In genomic region chr5:66144074-66144798, GRCh38 we compare ENCODE assay signal across 1 cellular context.
TF ChIP-seq lines count a peak whose summit lies in the region.

Gene SREK1, plus strand, starts transcription at chr5:66144300. Its CDS starts 77 bp downstream, at chr5:66144377.

TF ChIP-seq in K562, 482 proteins besides CTCF, POLR2A, EP300 and RAD21 (continued from another document and continues in another):
- TF ChIP-seq NRF1 (conservative IDR thresholded peaks at IDR 0.05 in 1 of 2, IDR thresholded peaks at IDR 0.05 in 1 of 2): peak; percentile 89 to 91
- TF ChIP-seq E2F6 (IDR thresholded peaks at IDR 0.05; ENCODE audit: borderline replicate concordance in 1 of 2, extremely low read depth in 1 of 2, insufficient read depth in 1 of 2, insufficient read length in 1 of 2, low read depth in 1 of 2, low read length in 1 of 2, poor library complexity in 1 of 2, severe bottlenecking in 1 of 2): peak; percentile 72 to 85
- 0 out of 2 replicates have a peak, but pooled peaks have one; percentile 22 for TF ChIP-seq KLF16 (IDR thresholded peaks at IDR 0.05)
- 0 out of 2 replicates have a peak, but pooled peaks have one; percentile 5 for TF ChIP-seq ETV1 (tag; conservative IDR thresholded peaks at IDR 0.05; ENCODE audit: low read depth)
- peak; percentile 100 for TF ChIP-seq RBFOX2 (IDR thresholded peaks at IDR 0.05; ENCODE audit: low read depth, low read length)
- TF ChIP-seq CGGBP1 (CRISPR knock-in tag; IDR thresholded peaks at IDR 0.05): no peak
- TF ChIP-seq USF1 (CRISPR knock-in tag; IDR thresholded peaks at IDR 0.05): peak; percentile 94
- peak; percentile 95 for TF ChIP-seq CEBPB (tag; IDR thresholded peaks at IDR 0.05)
- peak; percentile 76 for TF ChIP-seq TBP (optimal IDR thresholded peaks at IDR 0.05; ENCODE audit: low read depth, low read length)
- TF ChIP-seq GTF2F1 (IDR thresholded peaks at IDR 0.05; ENCODE audit: low read depth, low read length): peak; percentile 66
- TF ChIP-seq BCLAF1 (IDR thresholded peaks at IDR 0.05; ENCODE audit: borderline replicate concordance in 1 of 2, control insufficient read depth in 1 of 2, low read depth in 2 of 2, low read length in 1 of 2): 0 out of 4 replicates have a peak, but pooled peaks of 1 of the 2 experiments have one; percentile 55
- peak; percentile 81 for TF ChIP-seq TAF9B (IDR thresholded peaks at IDR 0.05; ENCODE audit: partially characterized antibody)
- TF ChIP-seq ZBTB7A (IDR thresholded peaks at IDR 0.05; ENCODE audit: borderline replicate concordance, control insufficient read depth, low read depth, low read length): no peak
- TF ChIP-seq UBTF (IDR thresholded peaks at IDR 0.05; ENCODE audit: borderline replicate concordance in 1 of 2, low read depth in 2 of 2, low read length in 2 of 2): peak in 1 of 2 experiments; percentile 95; a peak in 3 of 4 replicates
- TF ChIP-seq ZNF282 (CRISPR knock-in tag; IDR thresholded peaks at IDR 0.05): no peak
- TF ChIP-seq HNRNPUL1 (IDR thresholded peaks at IDR 0.05; ENCODE audit: low read length): no peak
- no peak for TF ChIP-seq ELK3 (CRISPR knock-in tag; IDR thresholded peaks at IDR 0.05)
- peak in 1 of 2 experiments; percentile 95; a peak in 2 of 4 replicates for TF ChIP-seq ZNF639 (CRISPR knock-in tag; conservative IDR thresholded peaks at IDR 0.05 in 1 of 2, IDR thresholded peaks at IDR 0.05 in 1 of 2)
- TF ChIP-seq SMC3 (conservative IDR thresholded peaks at IDR 0.05; ENCODE audit: insufficient read depth, low read depth, low read length): no peak
- TF ChIP-seq ARID3A (IDR thresholded peaks at IDR 0.05; ENCODE audit: borderline replicate concordance, low read depth, low read length): no peak; the same call in 1 of the 2 replicates
- TF ChIP-seq PTBP1 (IDR thresholded peaks at IDR 0.05; ENCODE audit: low read depth, low read length): no peak
- no peak for TF ChIP-seq ZNF707 (CRISPR knock-in tag; conservative IDR thresholded peaks at IDR 0.05)
- TF ChIP-seq MYBL2 (IDR thresholded peaks at IDR 0.05; ENCODE audit: low read depth): no peak; the same call in 1 of the 2 replicates
- TF ChIP-seq MYBL2 (CRISPR knock-in tag; IDR thresholded peaks at IDR 0.05; ENCODE audit: borderline replicate concordance): no peak
- peak; percentile 49; the same call in 1 of the 2 replicates for TF ChIP-seq PHF21A (IDR thresholded peaks at IDR 0.05; ENCODE audit: borderline replicate concordance, low read depth)
- TF ChIP-seq ZFP36 (IDR thresholded peaks at IDR 0.05; ENCODE audit: low read depth, low read length, partially characterized antibody): no peak
- TF ChIP-seq HBP1 (CRISPR knock-in tag; IDR thresholded peaks at IDR 0.05): no peak
- TF ChIP-seq BDP1 (IDR thresholded peaks at IDR 0.05; ENCODE audit: insufficient read depth, insufficient read length): no peak
- TF ChIP-seq WHSC1 (IDR thresholded peaks at IDR 0.05; ENCODE audit: low read length): no peak
- no peak for TF ChIP-seq ZNF174 (CRISPR knock-in tag; IDR thresholded peaks at IDR 0.05)
- TF ChIP-seq ZBTB9 (CRISPR knock-in tag; IDR thresholded peaks at IDR 0.05): peak; percentile 57; the same call in 1 of the 2 replicates
- peak in 1 of 2 experiments; percentile 61; a peak in 2 of 4 replicates for TF ChIP-seq MLLT1 (IDR thresholded peaks at IDR 0.05)
- TF ChIP-seq EWSR1 (IDR thresholded peaks at IDR 0.05; ENCODE audit: borderline replicate concordance, low read depth, partially characterized antibody): no peak
- no peak for TF ChIP-seq FOS (IDR thresholded peaks at IDR 0.05; ENCODE audit: extremely low read depth, insufficient read length)
- TF ChIP-seq ZBTB8A (IDR thresholded peaks at IDR 0.05; ENCODE audit: partially characterized antibody): no peak
- peak in 1 of 2 experiments; percentile 9; a peak in 1 of 4 replicates for TF ChIP-seq RCOR1 (IDR thresholded peaks at IDR 0.05; ENCODE audit: borderline replicate concordance in 1 of 2, low read depth in 2 of 2, low read length in 2 of 2)
- TF ChIP-seq CREB5 (CRISPR knock-in tag; IDR thresholded peaks at IDR 0.05): no peak
- no peak for TF ChIP-seq ZNF445 (CRISPR knock-in tag; IDR thresholded peaks at IDR 0.05; ENCODE audit: low read depth)
- TF ChIP-seq CXXC5 (CRISPR knock-in tag; IDR thresholded peaks at IDR 0.05): peak; percentile 96
- no peak for TF ChIP-seq SNRNP70 (optimal IDR thresholded peaks at IDR 0.05; ENCODE audit: low read depth, low read length)
- TF ChIP-seq ZNF77 (CRISPR knock-in tag; IDR thresholded peaks at IDR 0.05): no peak
- TF ChIP-seq CBX3 (IDR thresholded peaks at IDR 0.05; ENCODE audit: borderline replicate concordance in 1 of 2, low read length in 2 of 2): no peak
- no peak for TF ChIP-seq MYNN (IDR thresholded peaks at IDR 0.05)
- no peak for TF ChIP-seq MYNN (CRISPR knock-in tag; IDR thresholded peaks at IDR 0.05)
- no peak for TF ChIP-seq MCM2 (IDR thresholded peaks at IDR 0.05; ENCODE audit: low read depth)
